8 cellular contexts compared by ENCODE assay signal in the genomic region with DNA sequence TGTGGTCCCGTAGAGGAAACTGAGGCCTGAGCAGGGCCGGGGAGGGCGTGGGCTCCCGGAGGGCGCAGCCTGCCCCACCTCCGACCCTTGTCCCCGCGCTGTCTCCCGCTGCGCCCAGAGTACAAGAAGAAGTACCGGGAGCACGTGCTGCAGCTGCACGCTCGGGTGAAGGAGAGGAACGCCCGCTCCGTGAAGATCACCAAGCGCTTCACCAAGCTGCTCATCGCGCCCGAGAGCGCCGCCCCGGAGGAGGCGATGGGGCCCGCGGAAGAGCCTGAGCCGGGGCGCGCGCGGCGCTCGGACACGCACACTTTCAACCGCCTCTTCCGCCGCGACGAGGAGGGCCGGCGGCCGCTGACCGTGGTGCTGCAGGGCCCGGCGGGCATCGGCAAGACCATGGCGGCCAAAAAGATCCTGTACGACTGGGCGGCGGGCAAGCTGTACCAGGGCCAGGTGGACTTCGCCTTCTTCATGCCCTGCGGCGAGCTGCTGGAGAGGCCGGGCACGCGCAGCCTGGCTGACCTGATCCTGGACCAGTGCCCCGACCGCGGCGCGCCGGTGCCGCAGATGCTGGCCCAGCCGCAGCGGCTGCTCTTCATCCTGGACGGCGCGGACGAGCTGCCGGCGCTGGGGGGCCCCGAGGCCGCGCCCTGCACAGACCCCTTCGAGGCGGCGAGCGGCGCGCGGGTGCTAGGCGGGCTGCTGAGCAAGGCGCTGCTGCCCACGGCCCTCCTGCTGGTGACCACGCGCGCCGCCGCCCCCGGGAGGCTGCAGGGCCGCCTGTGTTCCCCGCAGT.
DNase-seq lines count a peak whose midpoint lies in the region; ATAC-seq lines count a peak whose summit lies in the region.

No MANE protein-coding gene starts in this region.

- no peak for ATAC-seq in HG02798 (IDR thresholded peaks at IDR 0.05; ENCODE audit: poor library complexity, unreplicated experiment)

- DNase-seq in NCI-H2171 treated with DMSO at 0.1 percent for 48 hours (lab: John Stamatoyannopoulos, UW) (peak; percentile 10), NCI-H2171 (lab: John Stamatoyannopoulos, UW) (no peak), glomerular visceral epithelial cell (ENCODE audit: extremely low spot score) (peak; percentile 24), COR-L47 (lab: John Stamatoyannopoulos, UW) (no peak), NCI-H1417 treated with DMSO at 0.1 percent for 48 hours (lab: John Stamatoyannopoulos, UW) (no peak)
- DNase-seq in activated CD8-positive, alpha-beta memory T cell treated with anti-CD3 and anti-CD28 coated beads for 24 hours, result peak; percentile 75
- peak; percentile 56 for DNase-seq in stimulated activated CD4-positive, alpha-beta T cell treated with anti-CD3 and anti-CD28 coated beads, Interleukin-1b, Interleukin-23, amount 100 ng/mL, for 48 hours

Comparison
In these comparisons a context has a peak if more than half of its experiments do, and no peak if none do; other contexts are left out.
1. DNase-seq: peak in NCI-H2171 treated with DMSO at 0.1 percent for 48 hours (single experiment), activated CD8-positive, alpha-beta memory T cell treated with anti-CD3 and anti-CD28 coated beads for 24 hours (single experiment), glomerular visceral epithelial cell (single experiment) and stimulated activated CD4-positive, alpha-beta T cell treated with anti-CD3 and anti-CD28 coated beads, Interleukin-1b, Interleukin-23, amount 100 ng/mL, for 48 hours (single experiment); none in NCI-H2171 (single experiment), COR-L47 (single experiment) and NCI-H1417 treated with DMSO at 0.1 percent for 48 hours (single experiment).